Comparison of ENCODE assay signal across 12 cellular contexts in genomic region chr21:42509239-42509638, GRCh38. TPM values are rescaled to one million over a fixed set of nuclear protein-coding genes. Genes with fewer than 3 reads are reported as not detected.
"Had no signal": no experiment of that assay in that cellular context is flagged by ENCODE, and none has a peak within 500 bp of the region (broad histone marks: within the 10 kb centered on the region; RNA-seq: fewer than 3 reads in every experiment).

No MANE protein-coding gene starts in this region.

- H3K4me1 ChIP-seq: parathyroid adenoma had no signal

- H3K9me3 ChIP-seq: gastrocnemius medialis, heart right ventricle, tibial artery had no signal

- H3K36me3 Mint-ChIP-seq: activated naive CD4-positive, alpha-beta T cell treated with anti-CD3 and anti-CD28 coated beads, Interleukin-2, amount 10 ng/mL, durations not matched to agents 7 days and 5 days had no signal

- H3K4me3 Mint-ChIP-seq: activated naive CD4-positive, alpha-beta T cell treated with anti-CD3 and anti-CD28 coated beads, Interleukin-2, amount 10 ng/mL, durations not matched to agents 7 days and 5 days; activated T-helper 17 cell treated with anti-CD3 and anti-CD28 coated beads, Interleukin-2, amount 50 U/mL, for 72 hours; T-helper 2 cell treated with Interferon-gamma antibody and Interleukin-4, amounts not matched to agents 5 μg/mL and 100 μg/mL, for 36 hours had no signal

- H3K27ac Mint-ChIP-seq: activated naive CD4-positive, alpha-beta T cell treated with anti-CD3 and anti-CD28 coated beads, Interleukin-2, amount 10 ng/mL, durations not matched to agents 7 days and 5 days; activated T-helper 17 cell treated with anti-CD3 and anti-CD28 coated beads, Interleukin-2, amount 50 U/mL, for 72 hours; T-helper 2 cell treated with Interferon-gamma antibody and Interleukin-4, amounts not matched to agents 5 μg/mL and 100 μg/mL, for 36 hours had no signal

- H3K79me2 ChIP-seq: parathyroid adenoma had no signal

- H3K27me3 ChIP-seq: gastrocnemius medialis, tibial artery had no signal

- ATAC-seq: activated CD4-positive, CD25-positive, alpha-beta regulatory T cell treated with anti-CD3 and anti-CD28 coated beads, Interleukin-2, amount 50 U/mL, for 24 hours; activated T-helper 17 cell treated with anti-CD3 and anti-CD28 coated beads, Interleukin-2, amount 50 U/mL, for 72 hours; gastrocnemius medialis; heart right ventricle had no signal

- H3K4me1 Mint-ChIP-seq: activated T-helper 17 cell treated with anti-CD3 and anti-CD28 coated beads, Interleukin-2, amount 50 U/mL, for 72 hours had no signal

- H3K9me3 Mint-ChIP-seq: activated naive CD4-positive, alpha-beta T cell treated with anti-CD3 and anti-CD28 coated beads, Interleukin-2, amount 10 ng/mL, durations not matched to agents 7 days and 5 days; activated T-helper 17 cell treated with anti-CD3 and anti-CD28 coated beads, Interleukin-2, amount 50 U/mL, for 72 hours; T-helper 2 cell treated with Interferon-gamma antibody and Interleukin-4, amounts not matched to agents 5 μg/mL and 100 μg/mL, for 36 hours had no signal

- DNase-seq: activated CD4-positive, alpha-beta T cell treated with anti-CD3 and anti-CD28 coated beads, Interleukin-2, amount 50 U/mL, for 48 hours; activated naive CD4-positive, alpha-beta T cell treated with anti-CD3 and anti-CD28 coated beads, Interleukin-2, amount 10 ng/mL, durations not matched to agents 7 days and 5 days; gastrocnemius medialis; heart right ventricle; kidney; SIG-M5; tibial artery had no signal

- H3K36me3 ChIP-seq: gastrocnemius medialis, heart right ventricle, tibial artery had no signal

- H3K4me3 ChIP-seq: gastrocnemius medialis, heart right ventricle, tibial artery had no signal

- H3K27me3 Mint-ChIP-seq: activated T-helper 17 cell treated with anti-CD3 and anti-CD28 coated beads, Interleukin-2, amount 50 U/mL, for 72 hours had no signal

- H2AFZ ChIP-seq: parathyroid adenoma had no signal

- H3K27ac ChIP-seq: gastrocnemius medialis, heart right ventricle, parathyroid adenoma, tibial artery had no signal

RNA-seq across cellular contexts. Expression of gene RSPH1, which starts 13.2 kb away (rescaled TPM):
- total RNA-seq: skeletal muscle tissue had no signal
